In the genomic region with DNA sequence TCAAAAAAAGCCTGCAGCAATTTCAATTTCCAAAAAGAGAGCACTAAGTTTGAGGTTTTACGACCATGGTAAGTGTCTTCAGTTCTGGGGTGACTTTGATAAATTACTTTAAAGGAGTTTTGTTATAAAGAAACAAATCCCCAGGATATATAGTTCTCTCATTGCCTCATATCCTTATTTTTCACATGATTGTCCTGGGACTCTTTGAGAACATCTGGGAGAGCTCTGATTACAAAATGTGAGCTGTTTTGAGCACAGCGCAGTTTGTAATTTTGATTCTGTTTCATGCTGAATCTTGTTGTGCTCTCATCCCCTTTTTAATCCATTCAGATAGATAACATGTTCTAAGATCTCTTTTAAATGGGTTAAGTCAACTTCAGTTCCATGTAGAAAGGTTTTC, we compare ENCODE assay signal across 15 cellular contexts.
DNase-seq lines count a peak whose midpoint lies in the region; ATAC-seq and TF ChIP-seq lines count a peak whose summit lies in the region.
"Had no signal": no experiment of that assay in that cellular context is flagged by ENCODE, and none has a peak within 500 bp of the region (broad histone marks: within the 10 kb centered on the region; RNA-seq: fewer than 3 reads in every experiment).

No MANE protein-coding gene starts in this region.

- TF ChIP-seq CTCF in lower lobe of right lung (IDR thresholded peaks at IDR 0.05) (no peak), smooth muscle cell (IDR thresholded peaks at IDR 0.05; ENCODE audit: borderline replicate concordance, insufficient read depth, poor library complexity, severe bottlenecking) (no peak)

- H3K79me2 ChIP-seq in GM23248 (ENCODE audit: insufficient read depth) (no peaks in the 10 kb centered on the region), smooth muscle cell (ENCODE audit: low read depth) (no peaks in the 10 kb centered on the region)

- H4K20me1 ChIP-seq in GM23248 (ENCODE audit: insufficient read depth) (no peaks in the 10 kb centered on the region), smooth muscle cell (ENCODE audit: low read depth) (no peaks in the 10 kb centered on the region)

- H3K9ac ChIP-seq in GM23248 (peak overlapping the region; percentile 8; the same call in 1 of the 2 replicates), smooth muscle cell (ENCODE audit: low read depth) (no peak overlapping the region)

- peak overlapping the region; percentile 51 for H3K27ac ChIP-seq in GM23248
- peak overlapping the region; percentile 44 for H3K27ac ChIP-seq in lower lobe of right lung
- peak overlapping the region; percentile 69 for H3K27ac ChIP-seq in smooth muscle cell (ENCODE audit: low read depth)

- H3F3A ChIP-seq in GM23248 (ENCODE audit: insufficient read depth) (peaks cover 24% of the 10 kb centered on the region), smooth muscle cell (ENCODE audit: low read depth) (peaks cover 7% of the 10 kb centered on the region)

- H3K27me3 ChIP-seq in GM23248 (replicated peaks; ENCODE audit: insufficient read depth) (no peaks in the 10 kb centered on the region), lower lobe of right lung (ENCODE audit: low read depth) (no peaks in the 10 kb centered on the region), smooth muscle cell (ENCODE audit: low read depth) (no peaks in the 10 kb centered on the region)
- H3K27me3 ChIP-seq: dorsolateral prefrontal cortex had no signal

- DNase-seq in GM23248 (peak; percentile 39), fibroblast of gingiva (ENCODE audit: low read depth) (peak; percentile 62), lower lobe of right lung (no peak), smooth muscle cell (lab: John Stamatoyannopoulos, UW; ENCODE audit: unreplicated experiment) (no peak), NCI-H1105 (lab: John Stamatoyannopoulos, UW) (no peak), amniotic stem cell (lab: John Stamatoyannopoulos, UW) (no peak), T1000 (lab: John Stamatoyannopoulos, UW) (no peak), NCI-H510A treated with DMSO at 0.1 percent for 48 hours (lab: John Stamatoyannopoulos, UW) (no peak)
- DNase-seq: activated CD8-positive, alpha-beta T cell treated with anti-CD3 and anti-CD28 coated beads for 36 hours; dorsolateral prefrontal cortex; NCI-H187 treated with DMSO at 0.1 percent for 48 hours; NCI-H526; OCI-M1; posterior cingulate gyrus; substantia nigra had no signal

- in situ Hi-C loops in GM23248 (cut with MboI) = no loop called here

- H3K9me3 ChIP-seq in GM23248 (ENCODE audit: low read depth) (no peaks in the 10 kb centered on the region), lower lobe of right lung (no peaks in the 10 kb centered on the region), smooth muscle cell (replicated peaks; ENCODE audit: low read depth) (no peaks in the 10 kb centered on the region)

- H3K4me3 ChIP-seq in GM23248 = no peak overlapping the region
- no peak overlapping the region for H3K4me3 ChIP-seq in lower lobe of right lung
- no peak overlapping the region for H3K4me3 ChIP-seq in smooth muscle cell
- H3K4me3 ChIP-seq: dorsolateral prefrontal cortex had no signal

- ATAC-seq in lower lobe of right lung = no peak
- ATAC-seq: activated CD8-positive, alpha-beta T cell treated with anti-CD3 and anti-CD28 coated beads for 36 hours had no signal

- H3K4me2 ChIP-seq in GM23248 (ENCODE audit: unreplicated experiment) = peak overlapping the region; percentile 58
- H3K4me2 ChIP-seq in smooth muscle cell = peak overlapping the region; percentile 49

- peaks cover 20% of the 10 kb centered on the region for H3K4me1 ChIP-seq in GM23248 (ENCODE audit: insufficient read depth)
- H3K4me1 ChIP-seq in lower lobe of right lung = no peaks in the 10 kb centered on the region
- H3K4me1 ChIP-seq in smooth muscle cell (ENCODE audit: low read depth) = peaks cover 7% of the 10 kb centered on the region

- H2AFZ ChIP-seq in GM23248 (peak overlapping the region; percentile 65), smooth muscle cell (ENCODE audit: low read depth) (peak overlapping the region; percentile 86)

- no peaks in the 10 kb centered on the region for H3K36me3 ChIP-seq in GM23248 (ENCODE audit: low read depth)
- no peaks in the 10 kb centered on the region for H3K36me3 ChIP-seq in lower lobe of right lung
- peaks cover 10% of the 10 kb centered on the region for H3K36me3 ChIP-seq in smooth muscle cell (ENCODE audit: low read depth)

- intact Hi-C loops in lower lobe of right lung (cut with DNase I) = no loop called here

- WGBS in GM23248 (ENCODE audit: low coverage in 1 of 2, low lambda C conversion rate in 2 of 2, missing lambda C conversion rate in 2 of 2), 2 experiments = 12 to 15% methylated on average over 2 of the region's 2 CpGs
- 36% methylated on average over 2 of the region's 2 CpGs for WGBS in smooth muscle cell (ENCODE audit: low lambda C conversion rate)

- H3K9me2 ChIP-seq in GM23248 (ENCODE audit: insufficient read depth) = no peaks in the 10 kb centered on the region

Comparison
In these comparisons a context has a peak if more than half of its experiments do, and no peak if none do; other contexts are left out.
1. DNase-seq: peak in GM23248 (single experiment) and fibroblast of gingiva (single experiment); none in lower lobe of right lung (single experiment), smooth muscle cell (single experiment), NCI-H1105 (single experiment), amniotic stem cell (single experiment), T1000 (single experiment) and NCI-H510A treated with DMSO at 0.1 percent for 48 hours (single experiment).
2. Peak in every context shown above with its lines, with median percentiles within 50 percentile points of each other: H3K27ac ChIP-seq.